Comparison of ENCODE assay signal across 3 cellular contexts in the genomic region with DNA sequence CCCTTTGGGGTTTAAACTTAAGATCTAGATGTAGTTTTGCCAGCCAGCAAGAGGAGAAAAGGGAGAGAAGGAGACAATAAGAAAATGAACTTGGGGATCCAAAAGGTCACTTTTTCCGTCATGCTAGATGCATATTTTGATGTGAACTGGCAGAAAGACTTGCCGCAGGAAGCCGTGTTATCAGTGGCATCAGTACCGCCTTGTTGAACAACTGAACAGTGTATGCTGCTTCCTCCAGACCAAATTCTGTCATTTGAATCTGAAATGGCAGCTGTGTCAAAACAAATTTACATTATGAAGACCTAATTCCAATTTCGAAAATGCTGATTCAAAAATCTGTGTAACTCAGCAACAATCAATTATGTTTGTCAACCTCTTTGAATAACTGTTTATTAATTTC.
TF ChIP-seq lines count a peak whose summit lies in the region.

No MANE protein-coding gene starts in this region.

TF ChIP-seq in SK-N-SH, 30 proteins besides CTCF, POLR2A, EP300 and RAD21 (continued from another document):
- TF ChIP-seq TEAD4 (IDR thresholded peaks at IDR 0.05; ENCODE audit: borderline replicate concordance, insufficient read depth) (no peak), EZH2phosphoT487 (IDR thresholded peaks at IDR 0.05; ENCODE audit: borderline replicate concordance, low read depth) (no peak), MEF2A (IDR thresholded peaks at IDR 0.05; ENCODE audit: borderline replicate concordance, low read depth) (no peak), GABPA (IDR thresholded peaks at IDR 0.05; ENCODE audit: low read depth) (no peak), RXRA (IDR thresholded peaks at IDR 0.05; ENCODE audit: borderline replicate concordance, low read depth) (no peak), CHD2 (IDR thresholded peaks at IDR 0.05; ENCODE audit: low read length, partially characterized antibody) (no peak), ELF1 (IDR thresholded peaks at IDR 0.05) (no peak)

TF ChIP-seq in SK-N-SH treated with all-trans-retinoic acid at 6 μM for 48 hours, 23 proteins besides CTCF, POLR2A, EP300 and RAD21 (continued from another document):
- TF ChIP-seq, protein P1, sequence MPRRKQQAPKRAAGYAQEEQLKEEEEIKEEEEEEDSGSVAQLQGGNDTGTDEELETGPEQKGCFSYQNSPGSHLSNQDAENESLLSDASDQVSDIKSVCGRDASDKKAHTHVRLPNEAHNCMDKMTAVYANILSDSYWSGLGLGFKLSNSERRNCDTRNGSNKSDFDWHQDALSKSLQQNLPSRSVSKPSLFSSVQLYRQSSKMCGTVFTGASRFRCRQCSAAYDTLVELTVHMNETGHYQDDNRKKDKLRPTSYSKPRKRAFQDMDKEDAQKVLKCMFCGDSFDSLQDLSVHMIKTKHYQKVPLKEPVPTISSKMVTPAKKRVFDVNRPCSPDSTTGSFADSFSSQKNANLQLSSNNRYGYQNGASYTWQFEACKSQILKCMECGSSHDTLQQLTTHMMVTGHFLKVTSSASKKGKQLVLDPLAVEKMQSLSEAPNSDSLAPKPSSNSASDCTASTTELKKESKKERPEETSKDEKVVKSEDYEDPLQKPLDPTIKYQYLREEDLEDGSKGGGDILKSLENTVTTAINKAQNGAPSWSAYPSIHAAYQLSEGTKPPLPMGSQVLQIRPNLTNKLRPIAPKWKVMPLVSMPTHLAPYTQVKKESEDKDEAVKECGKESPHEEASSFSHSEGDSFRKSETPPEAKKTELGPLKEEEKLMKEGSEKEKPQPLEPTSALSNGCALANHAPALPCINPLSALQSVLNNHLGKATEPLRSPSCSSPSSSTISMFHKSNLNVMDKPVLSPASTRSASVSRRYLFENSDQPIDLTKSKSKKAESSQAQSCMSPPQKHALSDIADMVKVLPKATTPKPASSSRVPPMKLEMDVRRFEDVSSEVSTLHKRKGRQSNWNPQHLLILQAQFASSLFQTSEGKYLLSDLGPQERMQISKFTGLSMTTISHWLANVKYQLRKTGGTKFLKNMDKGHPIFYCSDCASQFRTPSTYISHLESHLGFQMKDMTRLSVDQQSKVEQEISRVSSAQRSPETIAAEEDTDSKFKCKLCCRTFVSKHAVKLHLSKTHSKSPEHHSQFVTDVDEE (CRISPR knock-in tag; IDR thresholded peaks at IDR 0.05): no peak
- TF ChIP-seq OSR1 (CRISPR knock-in tag; IDR thresholded peaks at IDR 0.05): no peak
- no peak for TF ChIP-seq CSDC2 (CRISPR knock-in tag; IDR thresholded peaks at IDR 0.05)
- no peak for TF ChIP-seq PATZ1 (CRISPR knock-in tag; IDR thresholded peaks at IDR 0.05; ENCODE audit: borderline replicate concordance)
- TF ChIP-seq PPARA (CRISPR knock-in tag; IDR thresholded peaks at IDR 0.05; ENCODE audit: borderline replicate concordance): no peak
- no peak for TF ChIP-seq BACH2 (CRISPR knock-in tag; IDR thresholded peaks at IDR 0.05; ENCODE audit: borderline replicate concordance)
- TF ChIP-seq ZNF8 (CRISPR knock-in tag; IDR thresholded peaks at IDR 0.05): no peak

TF ChIP-seq in IMR-90, 13 proteins besides CTCF, POLR2A, EP300 and RAD21 (continued from another document):
- TF ChIP-seq, protein P2, sequence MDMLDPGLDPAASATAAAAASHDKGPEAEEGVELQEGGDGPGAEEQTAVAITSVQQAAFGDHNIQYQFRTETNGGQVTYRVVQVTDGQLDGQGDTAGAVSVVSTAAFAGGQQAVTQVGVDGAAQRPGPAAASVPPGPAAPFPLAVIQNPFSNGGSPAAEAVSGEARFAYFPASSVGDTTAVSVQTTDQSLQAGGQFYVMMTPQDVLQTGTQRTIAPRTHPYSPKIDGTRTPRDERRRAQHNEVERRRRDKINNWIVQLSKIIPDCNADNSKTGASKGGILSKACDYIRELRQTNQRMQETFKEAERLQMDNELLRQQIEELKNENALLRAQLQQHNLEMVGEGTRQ (IDR thresholded peaks at IDR 0.05; ENCODE audit: low read depth, low read length): no peak
- TF ChIP-seq MXI1 (IDR thresholded peaks at IDR 0.05; ENCODE audit: borderline replicate concordance, low read depth, low read length) (no peak), MAFK (IDR thresholded peaks at IDR 0.05; ENCODE audit: low read depth, low read length) (no peak)
